16 cellular contexts compared by ENCODE assay signal in the genomic region with DNA sequence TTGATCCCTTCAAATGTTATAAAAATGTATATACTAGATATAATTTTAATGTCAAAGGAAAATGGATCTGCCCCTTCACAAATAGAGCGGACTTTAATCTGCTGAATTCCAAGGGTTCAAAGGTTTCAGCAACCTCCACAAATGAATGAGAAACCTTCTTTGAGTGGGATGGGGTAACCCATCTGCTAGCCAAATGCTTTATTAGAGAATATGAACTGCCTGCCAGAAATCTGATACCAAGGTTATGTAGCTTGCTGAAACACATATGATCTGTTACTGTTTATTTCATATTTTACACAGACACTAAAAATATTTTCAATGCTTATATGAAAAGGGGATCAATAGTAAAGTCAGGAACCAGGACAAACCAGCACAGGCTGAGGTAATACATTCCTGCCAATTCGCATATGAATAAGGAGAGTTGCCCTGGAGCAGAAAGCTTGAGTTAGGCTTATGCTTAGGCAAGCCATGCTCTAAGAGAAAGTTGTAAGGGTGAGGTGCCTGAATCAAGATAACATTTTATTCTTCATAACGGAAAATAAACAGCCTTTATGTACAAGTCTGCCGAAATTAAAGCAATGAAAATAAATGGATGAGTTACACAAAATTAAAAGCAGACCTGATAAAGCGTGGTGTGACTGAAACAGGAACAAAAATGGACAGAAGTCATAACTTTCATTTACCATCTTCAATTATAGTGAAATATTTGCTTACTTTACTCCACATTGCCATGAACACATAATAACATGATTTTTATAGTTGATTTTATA. TPM values are rescaled to one million over a fixed set of nuclear protein-coding genes. Genes with fewer than 3 reads are reported as not detected.
DNase-seq lines count a peak whose midpoint lies in the region; ATAC-seq, FAIRE-seq and TF ChIP-seq lines count a peak whose summit lies in the region.
"Had no signal": no experiment of that assay in that cellular context is flagged by ENCODE, and none has a peak within 500 bp of the region (broad histone marks: within the 10 kb centered on the region; RNA-seq: fewer than 3 reads in every experiment).

No MANE protein-coding gene starts in this region.

- peak; percentile 73 for DNase-seq in GM23338 (ENCODE audit: low spot score)
- peak; percentile 29 for DNase-seq in NCI-H2171 (lab: John Stamatoyannopoulos, UW)
- DNase-seq in esophagus muscularis mucosa (ENCODE audit: extremely low spot score) = no peak
- DNase-seq in mesendoderm = peak; percentile 78
- no peak for DNase-seq in GM12892 (ENCODE audit: insufficient read length)
- no peak for DNase-seq in testis
- no peak for DNase-seq in NCI-H1092 treated with DMSO at 0.1 percent for 48 hours (lab: John Stamatoyannopoulos, UW)
- DNase-seq: activated naive CD4-positive, alpha-beta T cell; BE2C; brain microvascular endothelial cell; DMS79; effector memory CD4-positive, alpha-beta T cell; left cardiac atrium; NCI-H510A had no signal

- H2BK5ac ChIP-seq in mesendoderm (ENCODE audit: low read length) = no peak overlapping the region

- H4K5ac ChIP-seq in mesendoderm (ENCODE audit: low read length) = no peak overlapping the region

- no peak overlapping the region for H3K18ac ChIP-seq in mesendoderm (ENCODE audit: low read length)

- peak; percentile 99 for ATAC-seq in GM23338
- no peak for ATAC-seq in GM18873 (IDR thresholded peaks at IDR 0.05; ENCODE audit: low FRiP score, unreplicated experiment)
- ATAC-seq: left cardiac atrium had no signal

- H2AFZ ChIP-seq in GM23338 = no peak overlapping the region

- TF ChIP-seq EP300 in esophagus muscularis mucosa (IDR thresholded peaks at IDR 0.05) = no peak

- H3K27ac Mint-ChIP-seq in GM23338 = peak overlapping the region; percentile 80

- H3K79me1 ChIP-seq in mesendoderm (ENCODE audit: low read length) = peaks cover 12% of the 10 kb centered on the region

- H4K8ac ChIP-seq in mesendoderm (ENCODE audit: low read depth, low read length) = no peak overlapping the region

- no peak overlapping the region for H2AK5ac ChIP-seq in mesendoderm (ENCODE audit: low read length)

- intact Hi-C loops in esophagus muscularis mucosa (cut with DNase I) (no loop called here), testis (cut with DNase I; ENCODE audit: low total_unique reads) (no loop called here)

- H3K4me3 Mint-ChIP-seq in GM23338 = no peak overlapping the region

- no peak overlapping the region for H2BK15ac ChIP-seq in mesendoderm (replicated peaks; ENCODE audit: low read depth)

- H3K4me3 ChIP-seq in GM23338 (no peak overlapping the region; the same call in 1 of the 2 replicates), esophagus muscularis mucosa (no peak overlapping the region), mesendoderm (ENCODE audit: low read length) (no peak overlapping the region), testis (no peak overlapping the region)

- H3F3A ChIP-seq in GM23338 (replicated peaks; ENCODE audit: low read depth) = no peaks in the 10 kb centered on the region

- H3K9me3 ChIP-seq in esophagus muscularis mucosa (no peaks in the 10 kb centered on the region), testis (no peaks in the 10 kb centered on the region)
- H3K9me3 ChIP-seq: BE2C had no signal

- no peak overlapping the region for H3K9ac ChIP-seq in mesendoderm (ENCODE audit: low read length)

- TF ChIP-seq POLR2A in esophagus muscularis mucosa (IDR thresholded peaks at IDR 0.05; ENCODE audit: low read depth) (no peak), GM12892 (IDR thresholded peaks at IDR 0.05; ENCODE audit: low read depth, low read length) (no peak), testis (IDR thresholded peaks at IDR 0.05) (no peak)

- H3K79me2 ChIP-seq in GM23338 (replicated peaks; ENCODE audit: insufficient read depth) (peaks cover 60% of the 10 kb centered on the region), mesendoderm (ENCODE audit: control insufficient read depth, insufficient read depth, low read length) (peaks cover 12% of the 10 kb centered on the region)

- TF ChIP-seq CTCF in GM23338 (conservative IDR thresholded peaks at IDR 0.05; ENCODE audit: low read depth in 2 of 2) = no peak
- no peak for TF ChIP-seq CTCF in esophagus muscularis mucosa (IDR thresholded peaks at IDR 0.05)
- TF ChIP-seq CTCF in testis (IDR thresholded peaks at IDR 0.05) = no peak

- H3K9me3 Mint-ChIP-seq in GM23338 = no peaks in the 10 kb centered on the region; the same call in 2 of the 3 replicates

- peaks cover 22% of the 10 kb centered on the region for H3K4me1 ChIP-seq in GM23338 (ENCODE audit: insufficient read depth)
- H3K4me1 ChIP-seq in esophagus muscularis mucosa = peaks cover 29 to 75% (median 66%) of the 10 kb centered on the region in 4 donors
- H3K4me1 ChIP-seq in mesendoderm (ENCODE audit: control insufficient read depth, low read depth, low read length) = peaks cover 2% of the 10 kb centered on the region
- no peaks in the 10 kb centered on the region for H3K4me1 ChIP-seq in testis
- H3K4me1 ChIP-seq: BE2C had no signal

- no peaks in the 10 kb centered on the region for H4K20me1 ChIP-seq in GM23338 (replicated peaks; ENCODE audit: insufficient read depth)

- WGBS in esophagus muscularis mucosa = 48% methylated on average over 5 of the region's 5 CpGs
- no CpG with 5 or more reads among the region's 5 CpGs for WGBS in mesendoderm (ENCODE audit: extremely low coverage, insufficient coverage, low lambda C conversion rate)
- WGBS in testis, 2 donors = 69 to 75% methylated on average over 5 of the region's 5 CpGs

- H3K56ac ChIP-seq in mesendoderm (ENCODE audit: low read length) = no peak overlapping the region

- H2BK120ac ChIP-seq in mesendoderm (ENCODE audit: low read depth, low read length) = no peak overlapping the region

- no peak overlapping the region for H3K4ac ChIP-seq in mesendoderm (ENCODE audit: low read depth, low read length)

- no peaks in the 10 kb centered on the region for H3K9me2 ChIP-seq in GM23338 (ENCODE audit: insufficient read depth)

- H3K27ac ChIP-seq in GM23338 (ENCODE audit: low read depth) = peak overlapping the region; percentile 39
- H3K27ac ChIP-seq in esophagus muscularis mucosa (replicated peaks in 1 of 4) = peak overlapping the region in 3 of 4 donors; percentile 22 to 60 (median 35)
- H3K27ac ChIP-seq in mesendoderm (ENCODE audit: low read depth, low read length) = no peak overlapping the region
- no peak overlapping the region for H3K27ac ChIP-seq in testis
- H3K27ac ChIP-seq: brain microvascular endothelial cell, VCaP had no signal

- peaks cover 20% of the 10 kb centered on the region for H3K4me1 Mint-ChIP-seq in GM23338

- no peak overlapping the region for H3K23ac ChIP-seq in mesendoderm (ENCODE audit: low read length)

- no peaks in the 10 kb centered on the region for H3K36me3 ChIP-seq in GM23338 (ENCODE audit: insufficient read depth)
- no peaks in the 10 kb centered on the region for H3K36me3 ChIP-seq in esophagus muscularis mucosa
- H3K36me3 ChIP-seq in mesendoderm (ENCODE audit: control insufficient read depth, insufficient read depth, low read length) = no peaks in the 10 kb centered on the region
- no peaks in the 10 kb centered on the region for H3K36me3 ChIP-seq in testis (ENCODE audit: low read depth, missing control alignments)
- H3K36me3 ChIP-seq: BE2C, brain microvascular endothelial cell had no signal

- no peak for FAIRE-seq in GM12892 (lab: Jason Lieb, UNC)

- H3K4me2 ChIP-seq in GM23338 (peak overlapping the region; percentile 53), mesendoderm (ENCODE audit: low read length) (no peak overlapping the region)

- H3K27me3 ChIP-seq in GM23338 (ENCODE audit: insufficient read depth) = no peaks in the 10 kb centered on the region
- H3K27me3 ChIP-seq in esophagus muscularis mucosa = no peaks in the 10 kb centered on the region
- H3K27me3 ChIP-seq in mesendoderm (ENCODE audit: insufficient read depth, low read length, poor library complexity) = no peaks in the 10 kb centered on the region
- no peaks in the 10 kb centered on the region for H3K27me3 ChIP-seq in testis
- H3K27me3 ChIP-seq: BE2C, brain microvascular endothelial cell had no signal

- H3K36me3 Mint-ChIP-seq in GM23338 (ENCODE audit: low read depth) = peaks cover 5% of the 10 kb centered on the region; the same call in 2 of the 3 replicates

- H3K27me3 Mint-ChIP-seq in GM23338 (ENCODE audit: insufficient read depth, low read depth, poor library complexity) = no peaks in the 10 kb centered on the region

TF ChIP-seq in GM23338, 12 proteins besides CTCF, POLR2A, EP300 and RAD21 (continues in another document):
- no peak for TF ChIP-seq CREB1 (CRISPR knock-in tag; IDR thresholded peaks at IDR 0.05; ENCODE audit: low read depth)
- no peak for TF ChIP-seq JUNB (IDR thresholded peaks at IDR 0.05; ENCODE audit: unreplicated experiment)
- no peak for TF ChIP-seq STAT1 (IDR thresholded peaks at IDR 0.05; ENCODE audit: unreplicated experiment)
- no peak for TF ChIP-seq ZNF114 (CRISPR knock-in tag; IDR thresholded peaks at IDR 0.05)
- no peak for TF ChIP-seq EZH2 (IDR thresholded peaks at IDR 0.05; ENCODE audit: low read depth, unreplicated experiment)
- no peak for TF ChIP-seq EZH2phosphoT487 (IDR thresholded peaks at IDR 0.05; ENCODE audit: unreplicated experiment)
- no peak for TF ChIP-seq ETS1 (IDR thresholded peaks at IDR 0.05)

RNA-seq across cellular contexts. Expression of gene PLOD2, which starts 26.5 kb away (rescaled TPM):
- total RNA-seq in GM23338 (2014; rRNA removed; shearing (Covaris generic)) = 30.5 and 31.7 TPM in 2 replicates
- polyA plus RNA-seq in GM23338 (2016; fragmentation: Nextera tagmentation; extraction: Ambion mirVana) = 19.3 and 26.7 TPM in 2 replicates
- 10 to 100 TPM; 48.2 to 84.7 (median 54.9) TPM for total RNA-seq in esophagus muscularis mucosa
- 29.3 TPM for polyA plus RNA-seq in mesendoderm (2013, experiment 1 of 2)
- polyA plus RNA-seq in mesendoderm (2013, experiment 2 of 2) = 28.9 TPM
- polyA plus RNA-seq in GM12892 (2012; ENCODE audit: missing spikeins) = 1.4 TPM
- total RNA-seq in testis = 10 to 100 TPM; 13.4 to 20.9 TPM
- polyA plus RNA-seq in testis (ENCODE audit: insufficient read depth, low read depth, low replicate concordance) = 9.9 TPM

Comparison
In these comparisons a context has a peak if more than half of its experiments do, and no peak if none do; other contexts are left out.
1. DNase-seq: peak in GM23338 (single experiment), NCI-H2171 (single experiment) and mesendoderm (single experiment); none in esophagus muscularis mucosa (single experiment), GM12892 (single experiment), testis (single experiment) and NCI-H1092 treated with DMSO at 0.1 percent for 48 hours (single experiment).
2. H3K27ac ChIP-seq: peak in GM23338 (single experiment) and esophagus muscularis mucosa (3 of 4); none in mesendoderm (single experiment) and testis (0 of 2).